ENCODE assay signal across 2 cellular contexts in genomic region chr15:101150723-101151040, GRCh38.
TF ChIP-seq lines count a peak whose summit lies in the region.

No MANE protein-coding gene starts in this region.

TF ChIP-seq in IMR-90, 13 proteins besides CTCF, POLR2A, EP300 and RAD21:
- no peak for TF ChIP-seq CHD1 (IDR thresholded peaks at IDR 0.05; ENCODE audit: low read depth, low read length)
- TF ChIP-seq MAFK (IDR thresholded peaks at IDR 0.05; ENCODE audit: low read depth, low read length), result no peak
- no peak for TF ChIP-seq RCOR1 (IDR thresholded peaks at IDR 0.05; ENCODE audit: insufficient replicate concordance, low read length)
- no peak for TF ChIP-seq CEBPB (IDR thresholded peaks at IDR 0.05; ENCODE audit: low read depth, low read length)
- no peak for TF ChIP-seq RFX5 (IDR thresholded peaks at IDR 0.05; ENCODE audit: low read depth, low read length)
- TF ChIP-seq MXI1 (IDR thresholded peaks at IDR 0.05; ENCODE audit: borderline replicate concordance, low read depth, low read length), result no peak
- no peak for TF ChIP-seq FOS (IDR thresholded peaks at IDR 0.05; ENCODE audit: low read depth, low read length)

TF ChIP-seq in K562, 482 proteins besides CTCF, POLR2A, EP300 and RAD21:
- TF ChIP-seq ZNF140 (CRISPR knock-in tag; IDR thresholded peaks at IDR 0.05), result no peak
- TF ChIP-seq GABPB2 (CRISPR knock-in tag; conservative IDR thresholded peaks at IDR 0.05), result no peak
- no peak for TF ChIP-seq MBD1 (CRISPR knock-in tag; IDR thresholded peaks at IDR 0.05)
- no peak for TF ChIP-seq PYGO2 (tag; IDR thresholded peaks at IDR 0.05)
- TF ChIP-seq, protein P1, sequence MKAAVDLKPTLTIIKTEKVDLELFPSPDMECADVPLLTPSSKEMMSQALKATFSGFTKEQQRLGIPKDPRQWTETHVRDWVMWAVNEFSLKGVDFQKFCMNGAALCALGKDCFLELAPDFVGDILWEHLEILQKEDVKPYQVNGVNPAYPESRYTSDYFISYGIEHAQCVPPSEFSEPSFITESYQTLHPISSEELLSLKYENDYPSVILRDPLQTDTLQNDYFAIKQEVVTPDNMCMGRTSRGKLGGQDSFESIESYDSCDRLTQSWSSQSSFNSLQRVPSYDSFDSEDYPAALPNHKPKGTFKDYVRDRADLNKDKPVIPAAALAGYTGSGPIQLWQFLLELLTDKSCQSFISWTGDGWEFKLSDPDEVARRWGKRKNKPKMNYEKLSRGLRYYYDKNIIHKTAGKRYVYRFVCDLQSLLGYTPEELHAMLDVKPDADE (conservative IDR thresholded peaks at IDR 0.05; ENCODE audit: control insufficient read depth, low read depth, low read length), result no peak
- TF ChIP-seq SRF (CRISPR knock-in tag; IDR thresholded peaks at IDR 0.05), result no peak
- no peak for TF ChIP-seq HMG20B (CRISPR knock-in tag; IDR thresholded peaks at IDR 0.05)
- no peak for TF ChIP-seq ZNF589 (CRISPR knock-in tag; IDR thresholded peaks at IDR 0.05; ENCODE audit: low read depth)
- TF ChIP-seq, protein P2, sequence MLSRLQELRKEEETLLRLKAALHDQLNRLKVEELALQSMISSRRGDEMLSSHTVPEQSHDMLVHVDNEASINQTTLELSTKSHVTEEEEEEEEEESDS (CRISPR knock-in tag; IDR thresholded peaks at IDR 0.05), result no peak
- TF ChIP-seq SUPT5H (IDR thresholded peaks at IDR 0.05), result no peak
- TF ChIP-seq SLC30A9 (CRISPR knock-in tag; IDR thresholded peaks at IDR 0.05), result no peak
- TF ChIP-seq SIN3B (IDR thresholded peaks at IDR 0.05; ENCODE audit: low read depth), result no peak
- TF ChIP-seq RBM17 (IDR thresholded peaks at IDR 0.05; ENCODE audit: borderline replicate concordance, low read depth, low read length), result no peak
TF ChIP-seq in K562: peak in this region for 0.
